8 cellular contexts compared by ENCODE assay signal in the genomic region with DNA sequence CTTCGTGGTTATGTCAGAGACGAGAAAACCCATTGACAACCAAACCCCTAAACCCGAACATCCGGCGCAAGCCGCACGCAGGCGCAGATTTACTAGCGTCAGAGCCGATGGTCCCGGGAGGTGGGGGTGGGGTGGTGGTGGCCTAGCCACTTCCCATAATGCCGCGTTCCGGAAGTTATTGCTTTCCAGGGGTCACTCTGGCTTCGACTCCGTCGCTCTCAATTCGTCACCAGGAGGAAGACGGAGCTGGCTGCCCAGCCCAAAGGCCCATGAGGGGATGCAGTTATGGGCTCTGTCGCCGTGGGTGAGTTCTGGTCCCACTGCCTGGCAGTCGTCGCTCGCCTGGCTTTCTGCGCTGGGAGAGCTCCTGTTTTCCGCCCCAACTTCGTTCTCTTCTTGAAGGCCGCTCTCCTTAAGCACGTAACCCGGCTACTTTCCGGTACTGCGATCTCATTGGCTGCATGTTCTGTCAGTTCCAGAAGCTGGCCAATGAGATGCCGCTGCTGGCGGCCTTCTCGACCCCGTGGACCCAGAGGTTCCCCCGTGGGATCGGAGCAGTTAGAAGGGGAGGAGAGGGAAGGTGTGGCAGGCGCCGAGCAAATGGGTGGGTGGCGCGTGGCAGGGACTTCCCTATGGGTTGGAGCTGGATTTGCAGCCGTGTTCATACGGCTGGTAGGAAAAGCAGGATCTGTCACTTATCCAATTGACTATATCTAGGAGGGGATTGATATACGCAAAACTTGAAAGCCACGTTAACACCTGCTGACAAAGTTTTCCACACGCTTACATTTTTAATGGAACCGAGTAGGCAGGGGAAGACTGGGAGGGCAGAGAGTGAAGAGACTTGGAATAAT. TPM values are rescaled to one million over a fixed set of nuclear protein-coding genes. Genes with fewer than 3 reads are reported as not detected.
A peak's percentile ranks its signal among the peaks of the same experiment; 100 is the strongest.
DNase-seq lines count a peak whose midpoint lies in the region; ATAC-seq lines count a peak whose summit lies in the region.

USP16 (plus strand) TSS at position 195 of the 854 bp plus-strand sequence. CDS start 3,246 bp downstream, outside the sequence.

- H3K27me3 Mint-ChIP-seq in effector memory CD8-positive, alpha-beta T cell = no peaks in the 10 kb centered on the region

- DNase-seq in COLO668 (lab: John Stamatoyannopoulos, UW; ENCODE audit: unreplicated experiment) (peak; percentile 96), HT1080 (ENCODE audit: low read depth) (peak; percentile 97), NOMO-1 treated with DMSO at 0.1 percent for 48 hours (lab: John Stamatoyannopoulos, UW; ENCODE audit: unreplicated experiment) (peak; percentile 97), medulla oblongata (ENCODE audit: extremely low spot score) (peak; percentile 98)
- peak; percentile 90 to 91 for DNase-seq in activated CD8-positive, alpha-beta memory T cell treated with anti-CD3 and anti-CD28 coated beads for 4 hours (ENCODE audit: low read depth in 2 of 2)
- peak; percentile 91 to 95 (median 92) for DNase-seq in effector memory CD8-positive, alpha-beta T cell
- peak; percentile 93 for DNase-seq in stimulated activated CD8-positive, alpha-beta memory T cell treated with anti-CD3 and anti-CD28 coated beads, Interleukin-12 subunit alpha, Interleukin-12 subunit beta, amount 100 ng/mL, for 1 hour (ENCODE audit: low read depth)

- H3K36me3 Mint-ChIP-seq in effector memory CD8-positive, alpha-beta T cell (ENCODE audit: insufficient read depth) = peaks cover 55% of the 10 kb centered on the region

- peak within 1 kb of the TSS; percentile 96 for H3K4me3 Mint-ChIP-seq in effector memory CD8-positive, alpha-beta T cell

- H3K27ac Mint-ChIP-seq in effector memory CD8-positive, alpha-beta T cell = peak within 1 kb of the TSS; percentile 99

- peak; percentile 96 for ATAC-seq in GM21360 (IDR thresholded peaks at IDR 0.05; ENCODE audit: unreplicated experiment)
- ATAC-seq in effector memory CD8-positive, alpha-beta T cell (replicated peaks) = peak; percentile 86

- H3K4me1 Mint-ChIP-seq in effector memory CD8-positive, alpha-beta T cell (ENCODE audit: low read depth in 2 of 2) = peaks cover 32 to 52% of the 10 kb centered on the region in 2 donors

- H3K9me3 Mint-ChIP-seq in effector memory CD8-positive, alpha-beta T cell = no peaks in the 10 kb centered on the region

RNA-seq across cellular contexts. Expression of gene USP16, which starts in this region (rescaled TPM):
- 40.4 and 43.3 TPM in 2 replicates for total RNA-seq in HT1080 (2014; rRNA removed; shearing (Covaris generic))
- polyA plus RNA-seq in HT1080 (2015; cell fraction: cytosol; rRNA removed) = 35.6 and 42.4 TPM in 2 replicates
- polyA plus RNA-seq in HT1080 (2015; cell fraction: nucleus; rRNA removed) = 39.8 and 44.6 TPM in 2 replicates

Comparison
In these comparisons a context has a peak if more than half of its experiments do, and no peak if none do; other contexts are left out.
1. Peak in every context shown above with its lines: DNase-seq and ATAC-seq.